ENCODE assay signal across 8 cellular contexts in genomic region chr15:70121656-70122297, GRCh38. TPM values are rescaled to one million over a fixed set of nuclear protein-coding genes. Genes with fewer than 3 reads are reported as not detected.
DNase-seq lines count a peak whose midpoint lies in the region; ATAC-seq, FAIRE-seq and TF ChIP-seq lines count a peak whose summit lies in the region.

No MANE protein-coding gene starts in this region.

- in situ Hi-C loops in Caki2 (cut with HindIII; ENCODE audit: low pct_unique_long_range_greater_than_20kb, low sequenced_read_pairs), result no loop called here

- peaks cover 10 to 33% (median 25%) of the 10 kb centered on the region in 4 donors for H3K4me1 ChIP-seq in esophagus muscularis mucosa

- H3K4me3 ChIP-seq in esophagus muscularis mucosa, result no peak overlapping the region

- intact Hi-C loops in esophagus muscularis mucosa (cut with DNase I), result no loop called here

- H3K27ac ChIP-seq in esophagus muscularis mucosa (replicated peaks in 1 of 4) (peak overlapping the region; percentile 20 to 78 (median 40)), substantia nigra (ENCODE audit: low read depth, low read length, poor library complexity, severe bottlenecking) (no peak overlapping the region)

- no peaks in the 10 kb centered on the region for H3K36me3 ChIP-seq in esophagus muscularis mucosa

- no peak for TF ChIP-seq POLR2A in esophagus muscularis mucosa (IDR thresholded peaks at IDR 0.05; ENCODE audit: low read depth)

- TF ChIP-seq EP300 in esophagus muscularis mucosa (IDR thresholded peaks at IDR 0.05), result no peak

- WGBS in esophagus muscularis mucosa, result 63% methylated on average over 8 of the region's 8 CpGs

- DNase-seq in Caki2 (ENCODE audit: low read depth) (peak; percentile 50), NCI-H446 (lab: John Stamatoyannopoulos, UW) (peak; percentile 48 to 76), esophagus muscularis mucosa (ENCODE audit: extremely low spot score) (peak; percentile 95), omental fat pad (ENCODE audit: low spot score) (peak; percentile 25), urothelium cell line (ENCODE audit: low spot score) (no peak), substantia nigra (lab: John Stamatoyannopoulos, UW) (no peak)

- TF ChIP-seq CTCF in esophagus muscularis mucosa (IDR thresholded peaks at IDR 0.05) (peak in 1 of 3 experiments; percentile 9), omental fat pad (IDR thresholded peaks at IDR 0.05) (no peak)

- peak; percentile 87 for ATAC-seq in omental fat pad (ENCODE audit: low FRiP score)
- no peak for ATAC-seq in GM19328 (IDR thresholded peaks at IDR 0.05; ENCODE audit: unreplicated experiment)
- no peak for ATAC-seq in HG03025 (IDR thresholded peaks at IDR 0.05; ENCODE audit: low FRiP score, unreplicated experiment)

- H3K27me3 ChIP-seq in esophagus muscularis mucosa, result no peaks in the 10 kb centered on the region

- no peaks in the 10 kb centered on the region for H3K9me3 ChIP-seq in esophagus muscularis mucosa

- FAIRE-seq in urothelium cell line (lab: Jason Lieb, UNC), result no peak

RNA-seq across cellular contexts. Expression of gene TLE3, which starts 24.1 kb away (rescaled TPM):
- 24.5 and 41.6 TPM in 2 replicates for total RNA-seq in Caki2 (2014; rRNA removed; shearing (Covaris generic); ENCODE audit: low replicate concordance)
- total RNA-seq in esophagus muscularis mucosa (10 to 100 TPM; 35.7 to 81.3 (median 59.2) TPM), omental fat pad (100 to 1,000 TPM in 2 of 4 donors, 10 to 100 TPM in 2; 44.0 to 159 (median 78.8) TPM)

Comparison
In these comparisons a context has a peak if more than half of its experiments do, and no peak if none do; other contexts are left out.
1. DNase-seq: peak in Caki2 (single experiment), NCI-H446 (2 of 2), esophagus muscularis mucosa (single experiment) and omental fat pad (single experiment); none in urothelium cell line (single experiment) and substantia nigra (0 of 49).